In the genomic region with DNA sequence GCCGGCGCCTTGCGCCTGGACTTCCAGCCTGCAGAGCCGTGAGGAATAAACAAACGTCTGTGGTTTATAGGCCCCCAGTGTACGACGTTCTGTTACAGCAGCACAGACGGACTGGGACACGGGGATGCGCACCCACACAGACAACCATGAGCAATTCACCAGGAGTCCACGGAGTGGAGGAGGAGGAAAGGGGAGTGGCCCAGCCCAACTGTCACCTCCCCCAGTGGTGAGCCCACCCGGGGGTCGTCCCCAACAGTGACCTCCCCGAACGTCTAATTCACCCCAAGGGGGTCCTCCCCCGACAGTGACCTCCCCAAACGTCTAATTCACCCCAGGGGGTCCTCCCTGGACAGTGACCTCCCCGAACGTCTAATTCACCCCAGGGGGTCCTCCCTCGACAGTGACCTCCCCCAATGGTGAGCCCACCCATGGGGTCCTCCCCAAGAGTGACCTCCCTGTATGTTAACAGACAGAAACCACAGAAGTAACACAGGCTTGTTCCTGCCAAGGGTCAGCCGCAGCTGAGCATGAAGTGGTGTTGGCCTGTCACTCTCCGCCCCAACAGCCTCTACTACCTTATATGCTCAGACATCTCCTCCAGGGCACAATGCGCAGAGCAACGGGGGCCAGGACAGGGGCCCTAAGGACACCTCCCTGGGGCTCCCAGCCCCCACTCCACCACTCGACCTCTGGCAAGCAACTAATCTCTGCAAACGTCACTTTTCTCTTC, we compare ENCODE assay signal across 17 cellular contexts. TPM values are rescaled to one million over a fixed set of nuclear protein-coding genes. Genes with fewer than 3 reads are reported as not detected.
DNase-seq lines count a peak whose midpoint lies in the region; ATAC-seq, FAIRE-seq and TF ChIP-seq lines count a peak whose summit lies in the region.
"Had no signal": no experiment of that assay in that cellular context is flagged by ENCODE, and none has a peak within 500 bp of the region (broad histone marks: within the 10 kb centered on the region; RNA-seq: fewer than 3 reads in every experiment).

No MANE protein-coding gene starts in this region.

- FAIRE-seq in H54 (lab: Jason Lieb, UNC) = no peak
- FAIRE-seq: astrocyte had no signal

- H3K27me3 Mint-ChIP-seq in activated CD8-positive, alpha-beta T cell treated with anti-CD3 and anti-CD28 coated beads, Interleukin-2, amount 10 ng/mL, durations not matched to agents 7 days and 5 days (ENCODE audit: low read depth) = no peaks in the 10 kb centered on the region
- H3K27me3 Mint-ChIP-seq in activated CD8-positive, alpha-beta T cell treated with anti-CD3 and anti-CD28 coated beads for 36 hours = no peaks in the 10 kb centered on the region

- H3K27ac ChIP-seq in OCI-LY7 (ENCODE audit: low read depth, low read length, poor library complexity, severe bottlenecking) = peak overlapping the region; percentile 90
- no peak overlapping the region for H3K27ac ChIP-seq in brain microvascular endothelial cell
- H3K27ac ChIP-seq: esophagus squamous epithelium, suprapubic skin, VCaP had no signal

- peaks cover 70% of the 10 kb centered on the region for H3K4me1 ChIP-seq in OCI-LY7 (ENCODE audit: insufficient read depth, low read length, poor library complexity, severe bottlenecking)

- intact Hi-C loops in activated CD8-positive, alpha-beta T cell treated with anti-CD3 and anti-CD28 coated beads for 36 hours (cut with micrococcal nuclease) = no loop called here
- intact Hi-C loops in OCI-LY7 (cut with micrococcal nuclease; ENCODE audit: unreplicated experiment) = no loop called here
- intact Hi-C loops in sciatic nerve (cut with DNase I) = no loop called here

- no peak overlapping the region for H3K4me3 Mint-ChIP-seq in activated CD8-positive, alpha-beta T cell treated with anti-CD3 and anti-CD28 coated beads, Interleukin-2, amount 10 ng/mL, durations not matched to agents 7 days and 5 days
- H3K4me3 Mint-ChIP-seq in activated CD8-positive, alpha-beta T cell treated with anti-CD3 and anti-CD28 coated beads for 36 hours = no peak overlapping the region

- no peak for TF ChIP-seq CTCF in activated CD8-positive, alpha-beta T cell treated with anti-CD3 and anti-CD28 coated beads for 36 hours (IDR thresholded peaks at IDR 0.05)
- no peak for TF ChIP-seq CTCF in OCI-LY7 (conservative IDR thresholded peaks at IDR 0.05; ENCODE audit: low read length)
- TF ChIP-seq CTCF in fibroblast of mammary gland (conservative IDR thresholded peaks at IDR 0.05; ENCODE audit: control insufficient read depth, insufficient read depth, low read depth, low read length) = no peak
- no peak for TF ChIP-seq CTCF in brain microvascular endothelial cell (IDR thresholded peaks at IDR 0.05; ENCODE audit: low read depth, low read length, missing control alignments)

- H3K9me3 ChIP-seq in OCI-LY7 (ENCODE audit: low read length) = no peaks in the 10 kb centered on the region
- H3K9me3 ChIP-seq: esophagus squamous epithelium, Peyer's patch, suprapubic skin had no signal

- peaks cover 79% of the 10 kb centered on the region for H3K79me2 ChIP-seq in OCI-LY7 (ENCODE audit: insufficient read depth, low read depth, low read length)

- no peak for ATAC-seq in activated CD8-positive, alpha-beta T cell treated with anti-CD3 and anti-CD28 coated beads, Interleukin-2, amount 10 ng/mL, durations not matched to agents 7 days and 5 days
- ATAC-seq in activated CD8-positive, alpha-beta T cell treated with anti-CD3 and anti-CD28 coated beads for 36 hours = no peak
- peak; percentile 13 for ATAC-seq in sciatic nerve

- CTCF ChIA-PET in activated CD8-positive, alpha-beta T cell treated with anti-CD3 and anti-CD28 coated beads, Interleukin-2, amount 10 ng/mL, durations not matched to agents 7 days and 5 days (lab: Charles Lee) = no interaction called here
- CTCF ChIA-PET in activated CD8-positive, alpha-beta T cell treated with anti-CD3 and anti-CD28 coated beads for 36 hours (lab: Charles Lee) = no interaction called here
- CTCF ChIA-PET in OCI-LY7 (lab: Charles Lee; ENCODE audit: unreplicated experiment) = no interaction called here

- BruUV-seq in OCI-LY7 (replicated peaks; lab: Mats Ljungman, UMichigan) = no TSS peak

- H3K4me1 Mint-ChIP-seq in activated CD8-positive, alpha-beta T cell treated with anti-CD3 and anti-CD28 coated beads, Interleukin-2, amount 10 ng/mL, durations not matched to agents 7 days and 5 days (ENCODE audit: low read depth) = peaks cover 68% of the 10 kb centered on the region
- H3K4me1 Mint-ChIP-seq in activated CD8-positive, alpha-beta T cell treated with anti-CD3 and anti-CD28 coated beads for 36 hours (ENCODE audit: low read depth) = peaks cover 68% of the 10 kb centered on the region

- peaks cover 12% of the 10 kb centered on the region for H3K36me3 ChIP-seq in OCI-LY7 (ENCODE audit: insufficient read depth, low read length)
- no peaks in the 10 kb centered on the region for H3K36me3 ChIP-seq in brain microvascular endothelial cell (replicated peaks)
- H3K36me3 ChIP-seq: Peyer's patch, suprapubic skin had no signal

- H3K4me3 ChIP-seq in OCI-LY7 (ENCODE audit: low read depth, low read length, poor library complexity, severe bottlenecking) (no peak overlapping the region), fibroblast of mammary gland (ENCODE audit: control insufficient read depth, low read depth, low read length) (no peak overlapping the region), brain microvascular endothelial cell (ENCODE audit: low read depth, low read length) (no peak overlapping the region)
- H3K4me3 ChIP-seq: esophagus squamous epithelium, Peyer's patch, suprapubic skin had no signal

- H3K9me3 Mint-ChIP-seq in activated CD8-positive, alpha-beta T cell treated with anti-CD3 and anti-CD28 coated beads, Interleukin-2, amount 10 ng/mL, durations not matched to agents 7 days and 5 days (ENCODE audit: insufficient read depth) = no peaks in the 10 kb centered on the region
- H3K9me3 Mint-ChIP-seq in activated CD8-positive, alpha-beta T cell treated with anti-CD3 and anti-CD28 coated beads for 36 hours = no peaks in the 10 kb centered on the region

- H3K36me3 Mint-ChIP-seq in activated CD8-positive, alpha-beta T cell treated with anti-CD3 and anti-CD28 coated beads, Interleukin-2, amount 10 ng/mL, durations not matched to agents 7 days and 5 days (ENCODE audit: low read depth) = peaks cover 33% of the 10 kb centered on the region
- H3K36me3 Mint-ChIP-seq in activated CD8-positive, alpha-beta T cell treated with anti-CD3 and anti-CD28 coated beads for 36 hours (ENCODE audit: low read depth) = peaks cover 17% of the 10 kb centered on the region

- peak overlapping the region; percentile 85; the same call in 1 of the 2 replicates for H3K4me2 ChIP-seq in OCI-LY7 (ENCODE audit: low read length)

- POLR2A ChIA-PET in activated CD8-positive, alpha-beta T cell treated with anti-CD3 and anti-CD28 coated beads, Interleukin-2, amount 10 ng/mL, durations not matched to agents 7 days and 5 days (lab: Charles Lee) = no interaction called here
- POLR2A ChIA-PET in activated CD8-positive, alpha-beta T cell treated with anti-CD3 and anti-CD28 coated beads for 36 hours (lab: Charles Lee) = no interaction called here
- POLR2A ChIA-PET in OCI-LY7 (lab: Charles Lee) = no interaction called here

- in situ Hi-C loops in brain microvascular endothelial cell (cut with HindIII; ENCODE audit: low pct_ligation_motif_present, low sequenced_read_pairs) = no loop called here

- H3K27ac Mint-ChIP-seq in activated CD8-positive, alpha-beta T cell treated with anti-CD3 and anti-CD28 coated beads, Interleukin-2, amount 10 ng/mL, durations not matched to agents 7 days and 5 days = peak overlapping the region; percentile 35
- no peak overlapping the region for H3K27ac Mint-ChIP-seq in activated CD8-positive, alpha-beta T cell treated with anti-CD3 and anti-CD28 coated beads for 36 hours

- peaks cover 16% of the 10 kb centered on the region for H4K20me1 ChIP-seq in OCI-LY7 (ENCODE audit: insufficient read depth, low read length)

- no peak for DNase-seq in activated CD8-positive, alpha-beta T cell treated with anti-CD3 and anti-CD28 coated beads, Interleukin-2, amount 10 ng/mL, durations not matched to agents 7 days and 5 days
- DNase-seq in activated CD8-positive, alpha-beta T cell treated with anti-CD3 and anti-CD28 coated beads for 36 hours = no peak
- DNase-seq in OCI-LY7 (ENCODE audit: low spot score) = no peak
- peak; percentile 7 for DNase-seq in fibroblast of mammary gland (ENCODE audit: low read depth)
- no peak for DNase-seq in sciatic nerve (ENCODE audit: low spot score)
- no peak for DNase-seq in brain microvascular endothelial cell
- DNase-seq in NAMALWA (ENCODE audit: low spot score) = no peak
- no peak for DNase-seq in H54 (ENCODE audit: insufficient read length, low spot score)
- DNase-seq: Calu3, esophagus squamous epithelium, GF-D8, MV-4-11, SW 1271 had no signal

- H2AFZ ChIP-seq in OCI-LY7 (ENCODE audit: low read length) = no peak overlapping the region

- H3K27me3 ChIP-seq in brain microvascular endothelial cell (replicated peaks) = no peaks in the 10 kb centered on the region
- H3K27me3 ChIP-seq: esophagus squamous epithelium, Peyer's patch, suprapubic skin had no signal

- no peak for TF ChIP-seq POLR2A in H54 (IDR thresholded peaks at IDR 0.05; ENCODE audit: low read depth, low read length)

- H3K9me2 ChIP-seq in OCI-LY7 (ENCODE audit: insufficient read depth, low read length) = no peaks in the 10 kb centered on the region

RNA-seq across cellular contexts. Expression of a gene that starts 6.2 kb away (rescaled TPM):
- total RNA-seq in activated CD8-positive, alpha-beta T cell treated with anti-CD3 and anti-CD28 coated beads, Interleukin-2, amount 10 ng/mL, durations not matched to agents 7 days and 5 days = 100 to 1,000 TPM; 155 to 163 TPM
- 100 to 1,000 TPM in 1 of 2 experiments, 10 to 100 TPM in 1; 97.8 to 102 TPM for total RNA-seq in activated CD8-positive, alpha-beta T cell treated with anti-CD3 and anti-CD28 coated beads for 36 hours
- total RNA-seq in OCI-LY7 (2014; rRNA removed; shearing (Covaris generic)) = 77.5 and 86.1 TPM in 2 replicates
- total RNA-seq in OCI-LY7 (2022) = 107 and 111 TPM in 2 replicates
- 96.6 TPM for total RNA-seq in sciatic nerve

RNA-seq across cellular contexts. Expression of a gene that starts 6.3 kb away (rescaled TPM):
- 10 to 100 TPM; 27.2 to 30.1 TPM for total RNA-seq in activated CD8-positive, alpha-beta T cell treated with anti-CD3 and anti-CD28 coated beads, Interleukin-2, amount 10 ng/mL, durations not matched to agents 7 days and 5 days
- total RNA-seq in activated CD8-positive, alpha-beta T cell treated with anti-CD3 and anti-CD28 coated beads for 36 hours = 10 to 100 TPM; 11.0 to 11.2 TPM
- total RNA-seq in OCI-LY7 (2014; rRNA removed; shearing (Covaris generic)) = 7.1 and 12.5 TPM in 2 replicates
- total RNA-seq in OCI-LY7 (2022) = 31.9 and 33.1 TPM in 2 replicates
- 26.8 TPM for total RNA-seq in sciatic nerve

RNA-seq across cellular contexts. Expression of a gene that starts 47.4 kb away (rescaled TPM):
- 10 to 100 TPM; 15.9 to 16.2 TPM for total RNA-seq in activated CD8-positive, alpha-beta T cell treated with anti-CD3 and anti-CD28 coated beads, Interleukin-2, amount 10 ng/mL, durations not matched to agents 7 days and 5 days
- total RNA-seq in activated CD8-positive, alpha-beta T cell treated with anti-CD3 and anti-CD28 coated beads for 36 hours = 10 to 100 TPM; 14.3 to 16.7 TPM
- 8.6 and 11.3 TPM in 2 replicates for total RNA-seq in OCI-LY7 (2014; rRNA removed; shearing (Covaris generic))
- 13.0 and 15.2 TPM in 2 replicates for total RNA-seq in OCI-LY7 (2022)
- 9.6 TPM for total RNA-seq in sciatic nerve
